Comparison of ENCODE assay signal across 8 cellular contexts in genomic region chr13:79480954-79481684, GRCh38. TPM values are rescaled to one million over a fixed set of nuclear protein-coding genes. Genes with fewer than 3 reads are reported as not detected.
DNase-seq lines count a peak whose midpoint lies in the region; ATAC-seq and TF ChIP-seq lines count a peak whose summit lies in the region.

A gene with protein sequence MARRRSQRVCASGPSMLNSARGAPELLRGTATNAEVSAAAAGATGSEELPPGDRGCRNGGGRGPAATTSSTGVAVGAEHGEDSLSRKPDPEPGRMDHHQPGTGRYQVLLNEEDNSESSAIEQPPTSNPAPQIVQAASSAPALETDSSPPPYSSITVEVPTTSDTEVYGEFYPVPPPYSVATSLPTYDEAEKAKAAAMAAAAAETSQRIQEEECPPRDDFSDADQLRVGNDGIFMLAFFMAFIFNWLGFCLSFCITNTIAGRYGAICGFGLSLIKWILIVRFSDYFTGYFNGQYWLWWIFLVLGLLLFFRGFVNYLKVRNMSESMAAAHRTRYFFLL (plus strand): TSS chr13:79481155. CDS start chr13:79481204, 49 bp downstream.

- ATAC-seq in GM19025 (IDR thresholded peaks at IDR 0.05; ENCODE audit: low read depth, unreplicated experiment) (peak; percentile 94), HG03280 (IDR thresholded peaks at IDR 0.05; ENCODE audit: unreplicated experiment) (peak; percentile 87)

- peak within 1 kb of the TSS; percentile 86 for H3K27ac Mint-ChIP-seq in chondrocyte (ENCODE audit: unreplicated experiment)

- peaks cover 40% of the 10 kb centered on the region for H3K4me1 Mint-ChIP-seq in chondrocyte (ENCODE audit: low read depth)

- peak; percentile 38 for TF ChIP-seq CTCF in chondrocyte (IDR thresholded peaks at IDR 0.05)
- TF ChIP-seq CTCF in kidney epithelial cell (IDR thresholded peaks at IDR 0.05; ENCODE audit: insufficient read depth, low read length, poor library complexity, severe bottlenecking), result no peak

- H3K27me3 Mint-ChIP-seq in chondrocyte (ENCODE audit: low read depth), result peaks cover 5% of the 10 kb centered on the region

- no peaks in the 10 kb centered on the region for H3K36me3 ChIP-seq in kidney epithelial cell (ENCODE audit: control insufficient read depth, insufficient read depth, low read length)

- H3K4me3 ChIP-seq in kidney epithelial cell (ENCODE audit: low read depth, low read length), result peak within 1 kb of the TSS; percentile 98

- no peaks in the 10 kb centered on the region for H3K27me3 ChIP-seq in kidney epithelial cell (ENCODE audit: control insufficient read depth, insufficient read depth, low read length)

- no peaks in the 10 kb centered on the region for H3K9me3 Mint-ChIP-seq in chondrocyte (ENCODE audit: low read depth)

- DNase-seq in AG08395 (ENCODE audit: low spot score), result peak; percentile 71
- peak; percentile 1 to 63 for DNase-seq in NCI-H446 (lab: John Stamatoyannopoulos, UW)
- peak; percentile 82 to 86 for DNase-seq in activated CD4-positive, alpha-beta T cell treated with anti-CD3 and anti-CD28 coated beads for 24 hours (ENCODE audit: low read depth in 2 of 2)
- DNase-seq in chondrocyte (ENCODE audit: low spot score), result peak; percentile 95
- DNase-seq in kidney epithelial cell (ENCODE audit: low read depth), result peak; percentile 55
- peak; percentile 86 to 87 for DNase-seq in stimulated activated CD4-positive, alpha-beta T cell treated with anti-CD3 and anti-CD28 coated beads, Interleukin-15, amount 100 ng/mL, for 48 hours (ENCODE audit: low read depth in 2 of 2)

- H3K4me3 Mint-ChIP-seq in chondrocyte (ENCODE audit: unreplicated experiment), result peak within 1 kb of the TSS; percentile 90

- H3K36me3 Mint-ChIP-seq in chondrocyte (ENCODE audit: low read depth), result no peaks in the 10 kb centered on the region

RNA-seq across cellular contexts. Expression of the gene that starts here (rescaled TPM):
- total RNA-seq in chondrocyte (29.3 to 34.5 TPM (median 33.9 TPM) in 3 replicates), kidney epithelial cell (43.8 and 46.8 TPM in 2 replicates)

Comparison
In these comparisons a context has a peak if more than half of its experiments do, and no peak if none do; other contexts are left out.
1. Peak in every context shown above with its lines: DNase-seq, ATAC-seq and H3K4me3 ChIP-seq.
2. DNase-seq: peak in every context shown above with its lines; median percentile 95 in chondrocyte; 86 in stimulated activated CD4-positive, alpha-beta T cell treated with anti-CD3 and anti-CD28 coated beads, Interleukin-15, amount 100 ng/mL, for 48 hours; 84 in activated CD4-positive, alpha-beta T cell treated with anti-CD3 and anti-CD28 coated beads for 24 hours; 71 in AG08395; 55 in kidney epithelial cell; 32 in NCI-H446.